In genomic region chr3:37824954-37825328, GRCh38 we compare ENCODE assay signal across 14 cellular contexts.
"Had no signal": no experiment of that assay in that cellular context is flagged by ENCODE, and none has a peak within 500 bp of the region (broad histone marks: within the 10 kb centered on the region; RNA-seq: fewer than 3 reads in every experiment).

No MANE protein-coding gene starts in this region.

- ATAC-seq: mucosa of descending colon had no signal

- H3K4me3 ChIP-seq: cardiac muscle cell, mucosa of descending colon, right atrium auricular region, thyroid gland had no signal

- H3K27me3 ChIP-seq: cardiac muscle cell, right atrium auricular region, thyroid gland had no signal

- DNase-seq: activated CD4-positive, alpha-beta T cell treated with anti-CD3 and anti-CD28 coated beads for 1 hour; activated gamma-delta T cell; effector CD8-positive, alpha-beta T cell; head of caudate nucleus; immature natural killer cell; left ventricle myocardium superior; mucosa of descending colon; naive B cell; stimulated activated CD4-positive, alpha-beta T cell treated with anti-CD3 and anti-CD28 coated beads, Interleukin-2, amount 100 ng/mL, for 24 hours; stimulated activated naive CD4-positive, alpha-beta T cell treated with Interleukin-2 at 50 U/mL for 16 hours; thyroid gland; WERI-Rb-1 had no signal

- H3K27ac ChIP-seq: cardiac muscle cell, right atrium auricular region, thyroid gland, WERI-Rb-1 had no signal

- H3K4me1 ChIP-seq: right atrium auricular region, thyroid gland had no signal

- H3K36me3 ChIP-seq: cardiac muscle cell, right atrium auricular region, WERI-Rb-1 had no signal

- H3K9me3 ChIP-seq: mucosa of descending colon, right atrium auricular region, thyroid gland had no signal
